In genomic region chr6:25448965-25449538, GRCh38 we compare ENCODE assay signal across 18 cellular contexts.
DNase-seq lines count a peak whose midpoint lies in the region; TF ChIP-seq lines count a peak whose summit lies in the region.
"Had no signal": no experiment of that assay in that cellular context is flagged by ENCODE, and none has a peak within 500 bp of the region (broad histone marks: within the 10 kb centered on the region; RNA-seq: fewer than 3 reads in every experiment).

No MANE protein-coding gene starts in this region.

- H3K9ac ChIP-seq in HUES6 (ENCODE audit: low read length) = no peak overlapping the region

- no peaks in the 10 kb centered on the region for H3K27me3 Mint-ChIP-seq in brain
- H3K27me3 Mint-ChIP-seq: activated CD4-positive, alpha-beta T cell treated with anti-CD3 and anti-CD28 coated beads, Interleukin-2, amount 10 ng/mL, durations not matched to agents 7 days and 5 days; activated naive CD8-positive, alpha-beta T cell treated with anti-CD3 and anti-CD28 coated beads, Interleukin-2, amount 10 ng/mL, durations not matched to agents 7 days and 5 days; effector memory CD8-positive, alpha-beta T cell; T-cell had no signal

- peaks cover 30% of the 10 kb centered on the region for H3K4me1 ChIP-seq in HUES6 (ENCODE audit: control insufficient read depth, insufficient read depth, low read length)
- H3K4me1 ChIP-seq: SJCRH30, vagina had no signal

- peaks cover 10 to 31% (median 17%) of the 10 kb centered on the region in 5 experiments for H3K9me3 Mint-ChIP-seq in brain
- H3K9me3 Mint-ChIP-seq: effector memory CD8-positive, alpha-beta T cell had no signal

- TF ChIP-seq CTCF in brain (conservative IDR thresholded peaks at IDR 0.05) = no peak

- H3K4me3 ChIP-seq in HUES6 (ENCODE audit: low read depth, low read length) = no peak overlapping the region
- H3K4me3 ChIP-seq: mucosa of descending colon, SJCRH30, suprapubic skin, vagina had no signal

- peaks cover 25% of the 10 kb centered on the region for H3K4me1 Mint-ChIP-seq in brain

- DNase-seq in DMS 273 (lab: John Stamatoyannopoulos, UW; ENCODE audit: unreplicated experiment) (peak; percentile 69), iPS-NIHi7 (ENCODE audit: extremely low spot score) (peak; percentile 28), foreskin melanocyte (no peak), RPMI8226 (no peak), NCI-H187 (lab: John Stamatoyannopoulos, UW) (no peak), T-helper 9 cell (no peak)
- DNase-seq: activated CD4-positive, alpha-beta T cell treated with anti-CD3 and anti-CD28 coated beads, Interleukin-2, amount 10 ng/mL, durations not matched to agents 7 days and 5 days; activated naive CD8-positive, alpha-beta T cell treated with anti-CD3 and anti-CD28 coated beads, Interleukin-2, amount 10 ng/mL, durations not matched to agents 7 days and 5 days; effector memory CD8-positive, alpha-beta T cell; left lung; mucosa of descending colon; T-cell had no signal

- H3K9me3 ChIP-seq in HUES6 (ENCODE audit: control insufficient read depth, insufficient read depth, low read depth, low read length) = peaks cover 10% of the 10 kb centered on the region
- H3K9me3 ChIP-seq: SJCRH30, suprapubic skin, vagina had no signal

- H3K27ac ChIP-seq in HUES6 (ENCODE audit: low read depth, low read length) = peak overlapping the region; percentile 38; the same call in 1 of the 2 replicates
- H3K27ac ChIP-seq: left lung, SJCRH30, suprapubic skin, vagina had no signal

- H3K36me3 Mint-ChIP-seq in brain = peaks cover 22% of the 10 kb centered on the region

- peaks cover 5% of the 10 kb centered on the region; the same call in 1 of the 2 replicates for H3K36me3 ChIP-seq in HUES6 (ENCODE audit: control insufficient read depth, insufficient read depth, low read length)
- H3K36me3 ChIP-seq: left lung, SJCRH30, suprapubic skin, vagina had no signal

- peak overlapping the region in 1 of 5 experiments; percentile 25 for H3K4me3 Mint-ChIP-seq in brain
- H3K4me3 Mint-ChIP-seq: activated CD4-positive, alpha-beta T cell treated with anti-CD3 and anti-CD28 coated beads, Interleukin-2, amount 10 ng/mL, durations not matched to agents 7 days and 5 days; activated naive CD8-positive, alpha-beta T cell treated with anti-CD3 and anti-CD28 coated beads, Interleukin-2, amount 10 ng/mL, durations not matched to agents 7 days and 5 days; activated T-helper 1 cell treated with anti-CD3 and anti-CD28 coated beads, Interleukin-12 subunit alpha, Interleukin-12 subunit beta, Interleukin-2, Interleukin-4 antibody, amounts not matched to agents 30 ng/mL and 10 ng/mL and 1 ng/mL, durations not matched to agents 14 hours and 24 hours and 36 hours; effector memory CD8-positive, alpha-beta T cell; T-cell had no signal

- no peaks in the 10 kb centered on the region for H3K27me3 ChIP-seq in HUES6 (ENCODE audit: control insufficient read depth, insufficient read depth, low read length)
- H3K27me3 ChIP-seq: left lung, SJCRH30, suprapubic skin, vagina had no signal

- H3K27ac Mint-ChIP-seq in brain = peak overlapping the region in 3 of 5 experiments; percentile 7 to 57 (median 37)
- H3K27ac Mint-ChIP-seq: activated CD4-positive, alpha-beta T cell treated with anti-CD3 and anti-CD28 coated beads, Interleukin-2, amount 10 ng/mL, durations not matched to agents 7 days and 5 days; activated naive CD8-positive, alpha-beta T cell treated with anti-CD3 and anti-CD28 coated beads, Interleukin-2, amount 10 ng/mL, durations not matched to agents 7 days and 5 days; activated T-helper 1 cell treated with anti-CD3 and anti-CD28 coated beads, Interleukin-12 subunit alpha, Interleukin-12 subunit beta, Interleukin-2, Interleukin-4 antibody, amounts not matched to agents 30 ng/mL and 10 ng/mL and 1 ng/mL, durations not matched to agents 14 hours and 24 hours and 36 hours; effector memory CD8-positive, alpha-beta T cell; T-cell had no signal

Comparison
In these comparisons a context has a peak if more than half of its experiments do, and no peak if none do; other contexts are left out.
1. DNase-seq: peak in DMS 273 (single experiment) and iPS-NIHi7 (single experiment); none in foreskin melanocyte (single experiment), RPMI8226 (single experiment), NCI-H187 (0 of 2) and T-helper 9 cell (single experiment).